Comparison of ENCODE assay signal across 9 cellular contexts in the genomic region with DNA sequence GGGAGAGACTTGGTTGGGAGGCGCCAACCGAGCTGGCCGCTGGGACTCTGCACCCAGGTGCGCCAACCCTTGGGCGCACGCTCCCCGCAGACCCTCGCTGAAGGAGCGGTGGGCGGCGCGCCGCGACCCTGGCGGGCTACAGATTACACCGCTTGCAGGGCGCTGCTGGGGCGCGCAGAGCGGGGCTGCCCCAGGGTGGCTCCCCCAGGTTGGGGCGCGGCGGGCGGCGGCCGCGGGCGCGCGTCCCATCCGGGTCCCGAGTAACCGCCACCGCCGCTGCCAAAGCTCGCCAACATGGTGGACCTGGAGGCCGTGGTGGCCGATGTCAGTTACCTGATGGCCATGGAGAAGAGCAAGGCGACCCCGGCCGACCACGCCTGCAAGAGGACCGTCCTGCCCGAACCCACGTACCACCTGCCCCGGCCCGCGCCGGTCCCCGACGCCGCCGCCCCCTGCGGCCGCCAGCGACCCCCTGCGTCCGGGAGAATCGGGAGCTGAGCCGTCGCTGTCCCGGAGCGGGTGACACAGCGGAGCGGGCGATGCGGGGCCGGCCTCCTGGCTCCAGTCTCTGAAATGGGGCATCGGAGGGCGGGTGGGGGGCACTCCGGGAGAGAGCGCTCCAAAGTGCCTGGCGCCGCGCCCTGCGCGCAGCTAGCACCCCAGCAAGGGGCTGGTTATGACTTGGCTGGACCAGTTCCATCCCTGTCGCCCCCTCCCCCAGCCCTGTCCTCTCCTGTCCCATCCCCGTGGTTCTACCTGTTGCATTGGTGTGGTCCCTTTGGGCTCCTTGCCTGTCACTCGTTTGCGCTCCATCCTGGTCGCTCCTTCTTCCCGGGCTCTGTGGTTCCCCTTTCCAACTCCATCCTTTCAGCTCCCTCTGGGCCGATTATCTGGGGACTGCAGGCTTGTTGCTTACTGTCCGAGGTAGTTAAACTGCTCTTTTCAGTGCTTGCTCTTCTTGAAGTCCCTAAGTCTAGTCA.
DNase-seq lines count a peak whose midpoint lies in the region; ATAC-seq, FAIRE-seq and TF ChIP-seq lines count a peak whose summit lies in the region.
"Had no signal": no experiment of that assay in that cellular context is flagged by ENCODE, and none has a peak within 500 bp of the region (broad histone marks: within the 10 kb centered on the region; RNA-seq: fewer than 3 reads in every experiment).

No MANE protein-coding gene starts in this region.

- H3K27ac ChIP-seq in HepG2 (ENCODE audit: extremely low read length, insufficient read depth, low read length): no peak overlapping the region
- no peak overlapping the region for H3K27ac ChIP-seq in testis
- H3K27ac ChIP-seq: KMS-11 had no signal

- H3K9me3 ChIP-seq in HepG2 (ENCODE audit: low read length) (no peaks in the 10 kb centered on the region), testis (no peaks in the 10 kb centered on the region)

- H3K79me2 ChIP-seq in HepG2 (ENCODE audit: insufficient read depth, low read length): no peaks in the 10 kb centered on the region

- no peak overlapping the region for H2AFZ ChIP-seq in HepG2 (ENCODE audit: low read length)

- DNase-seq in activated CD4-positive, alpha-beta T cell treated with anti-CD3 and anti-CD28 coated beads, Interleukin-2, amount 10 ng/mL, durations not matched to agents 24 days and 14 days: no peak
- DNase-seq in activated CD4-positive, alpha-beta T cell treated with anti-CD3 and anti-CD28 coated beads for 4 hours: no peak
- no peak for DNase-seq in HepG2 (ENCODE audit: low spot score)
- no peak for DNase-seq in testis
- no peak for DNase-seq in lower leg skin (ENCODE audit: low spot score in 2 of 2)

- H3K4me3 Mint-ChIP-seq in activated CD4-positive, alpha-beta T cell treated with anti-CD3 and anti-CD28 coated beads, Interleukin-2, amount 10 ng/mL, durations not matched to agents 24 days and 14 days: peak overlapping the region; percentile 76
- H3K4me3 Mint-ChIP-seq in activated T-helper 17 cell treated with anti-CD3 and anti-CD28 coated beads, Interleukin-2, amount 50 U/mL, for 72 hours: peak overlapping the region; percentile 48

- intact Hi-C loops in activated CD4-positive, alpha-beta T cell treated with anti-CD3 and anti-CD28 coated beads, Interleukin-2, amount 10 ng/mL, durations not matched to agents 24 days and 14 days (cut with micrococcal nuclease): no loop called here
- intact Hi-C loops in HepG2 (cut with micrococcal nuclease; ENCODE audit: unreplicated experiment): loop anchor here (1.0 kb wide), 1 partner anchor 19 kb away; no protein-coding TSS in a partner anchor
- intact Hi-C loops in testis (cut with DNase I; ENCODE audit: low total_unique reads): no loop called here
- intact Hi-C loops in lower leg skin (cut with DNase I; ENCODE audit: low total_unique reads): no loop called here

- peaks cover 73% of the 10 kb centered on the region for H3K27me3 Mint-ChIP-seq in activated CD4-positive, alpha-beta T cell treated with anti-CD3 and anti-CD28 coated beads, Interleukin-2, amount 10 ng/mL, durations not matched to agents 24 days and 14 days
- H3K27me3 Mint-ChIP-seq in activated T-helper 17 cell treated with anti-CD3 and anti-CD28 coated beads, Interleukin-2, amount 50 U/mL, for 72 hours: peaks cover 36% of the 10 kb centered on the region

- WGBS in HepG2 (ENCODE audit: low lambda C conversion rate): 27% methylated on average over 33 of the region's 85 CpGs
- WGBS in testis, 2 donors: 1 to 3% methylated on average over 36 to 53 of the region's 85 CpGs
- 1 to 4% methylated on average over 47 to 51 of the region's 85 CpGs for WGBS in lower leg skin, 2 donors

- H3K9me3 Mint-ChIP-seq in activated CD4-positive, alpha-beta T cell treated with anti-CD3 and anti-CD28 coated beads, Interleukin-2, amount 10 ng/mL, durations not matched to agents 24 days and 14 days: no peaks in the 10 kb centered on the region
- no peaks in the 10 kb centered on the region for H3K9me3 Mint-ChIP-seq in activated T-helper 17 cell treated with anti-CD3 and anti-CD28 coated beads, Interleukin-2, amount 50 U/mL, for 72 hours

- FAIRE-seq in HepG2 (lab: Jason Lieb, UNC): no peak

- H3K4me3 ChIP-seq in HepG2 (replicated peaks in 1 of 3; ENCODE audit: insufficient read depth in 1 of 3, low read depth in 2 of 3, low read length in 3 of 3): peak overlapping the region; percentile 40 to 72 (median 47)
- peak overlapping the region; percentile 45 to 63 for H3K4me3 ChIP-seq in testis
- no peak overlapping the region for H3K4me3 ChIP-seq in lower leg skin (ENCODE audit: low read depth, poor library complexity, severe bottlenecking)

- no peaks in the 10 kb centered on the region for H3K36me3 Mint-ChIP-seq in activated CD4-positive, alpha-beta T cell treated with anti-CD3 and anti-CD28 coated beads, Interleukin-2, amount 10 ng/mL, durations not matched to agents 24 days and 14 days (ENCODE audit: low read depth)
- no peaks in the 10 kb centered on the region for H3K36me3 Mint-ChIP-seq in activated T-helper 17 cell treated with anti-CD3 and anti-CD28 coated beads, Interleukin-2, amount 50 U/mL, for 72 hours (ENCODE audit: low read depth)

- in situ Hi-C loops in HepG2 (cut with HindIII; ENCODE audit: extremely low pct_ligation_motif_present, low pct_unique_long_range_greater_than_20kb): no loop called here

- no peak for ATAC-seq in activated T-helper 17 cell treated with anti-CD3 and anti-CD28 coated beads, Interleukin-2, amount 50 U/mL, for 72 hours (replicated peaks)
- ATAC-seq in HepG2 (peak; percentile 64), GM21576 (IDR thresholded peaks at IDR 0.05; ENCODE audit: unreplicated experiment) (no peak), HG02981 (IDR thresholded peaks at IDR 0.05; ENCODE audit: unreplicated experiment) (no peak)

- TF ChIP-seq RAD21 in HepG2 (CRISPR knock-in tag; IDR thresholded peaks at IDR 0.05): no peak

- H3K4me2 ChIP-seq in HepG2 (ENCODE audit: low read depth, low read length): peak overlapping the region; percentile 87
- H3K4me2 ChIP-seq: KMS-11 had no signal

- H3K27me3 ChIP-seq in HepG2 (ENCODE audit: control insufficient read depth in 1 of 2, insufficient read depth in 2 of 2, low read length in 2 of 2) (peaks cover 5 to 17% of the 10 kb centered on the region in 2 experiments; a peak in 3 of 5 replicates), testis (no peaks in the 10 kb centered on the region)

- no peak overlapping the region for H3K9ac ChIP-seq in HepG2 (ENCODE audit: insufficient read depth, low read depth, low read length)
- H3K9ac ChIP-seq: KMS-11 had no signal

- TF ChIP-seq EP300 in HepG2 (IDR thresholded peaks at IDR 0.05; ENCODE audit: low read depth in 2 of 2, low read length in 2 of 2) (no peak), HepG2 (CRISPR knock-in tag; IDR thresholded peaks at IDR 0.05; ENCODE audit: borderline replicate concordance) (no peak)

- CTCF ChIA-PET in HepG2 (lab: Yijun Ruan, JAX; ENCODE audit: low intra/inter-chr PET ratio, low total read pairs): interaction anchor here (1.5 kb wide), 1 partner anchor 59 kb away, joined by 3 read pairs; no protein-coding TSS in a partner anchor

- TF ChIP-seq CTCF in HepG2 (CRISPR knock-in tag; IDR thresholded peaks at IDR 0.05) (no peak; the same call in 1 of the 2 replicates), testis (IDR thresholded peaks at IDR 0.05) (no peak), lower leg skin (IDR thresholded peaks at IDR 0.05) (no peak)

- H3K4me1 ChIP-seq in HepG2 (ENCODE audit: insufficient read depth, low read length): peaks cover 28% of the 10 kb centered on the region
- peaks cover 3% of the 10 kb centered on the region for H3K4me1 ChIP-seq in testis

- H3K4me1 Mint-ChIP-seq in activated CD4-positive, alpha-beta T cell treated with anti-CD3 and anti-CD28 coated beads, Interleukin-2, amount 10 ng/mL, durations not matched to agents 24 days and 14 days: peaks cover 19% of the 10 kb centered on the region
- peaks cover 9% of the 10 kb centered on the region for H3K4me1 Mint-ChIP-seq in activated T-helper 17 cell treated with anti-CD3 and anti-CD28 coated beads, Interleukin-2, amount 50 U/mL, for 72 hours

- no peaks in the 10 kb centered on the region for H3K36me3 ChIP-seq in HepG2 (replicated peaks in 1 of 2; ENCODE audit: control insufficient read depth in 1 of 2, insufficient read depth in 2 of 2, low read length in 2 of 2)
- H3K36me3 ChIP-seq in testis (ENCODE audit: low read depth, missing control alignments): no peaks in the 10 kb centered on the region

- H3K27ac Mint-ChIP-seq in activated CD4-positive, alpha-beta T cell treated with anti-CD3 and anti-CD28 coated beads, Interleukin-2, amount 10 ng/mL, durations not matched to agents 24 days and 14 days: no peak overlapping the region
- H3K27ac Mint-ChIP-seq in activated T-helper 17 cell treated with anti-CD3 and anti-CD28 coated beads, Interleukin-2, amount 50 U/mL, for 72 hours: no peak overlapping the region

- POLR2A ChIA-PET in HepG2 (lab: Yijun Ruan, JAX): interaction anchor here (1.9 kb wide), 1 partner anchor 20 kb away, joined by 9 read pairs; no protein-coding TSS in a partner anchor

- no peak for TF ChIP-seq POLR2A in HepG2 (IDR thresholded peaks at IDR 0.05; ENCODE audit: insufficient read depth in 1 of 2, low read depth in 2 of 2, low read length in 2 of 2)
- TF ChIP-seq POLR2A in testis (IDR thresholded peaks at IDR 0.05): no peak
- TF ChIP-seq POLR2A in lower leg skin (IDR thresholded peaks at IDR 0.05): no peak

- no TSS peak for BruUV-seq in HepG2 (replicated peaks; lab: Mats Ljungman, UMichigan)

- H4K20me1 ChIP-seq in HepG2 (ENCODE audit: insufficient read depth, low read length): no peaks in the 10 kb centered on the region

TF ChIP-seq in HepG2, 621 proteins besides CTCF, POLR2A, EP300 and RAD21 (continues in another document):
- TF ChIP-seq TEAD3 (CRISPR knock-in tag; optimal IDR thresholded peaks at IDR 0.05; ENCODE audit: borderline replicate concordance) (no peak), MAZ (IDR thresholded peaks at IDR 0.05; ENCODE audit: borderline replicate concordance, low read depth, low read length) (no peak), MAZ (CRISPR knock-in tag; IDR thresholded peaks at IDR 0.05; ENCODE audit: low read depth) (no peak), ZNF383 (CRISPR knock-in tag; IDR thresholded peaks at IDR 0.05; ENCODE audit: borderline replicate concordance) (no peak), JARID2 (CRISPR knock-in tag; IDR thresholded peaks at IDR 0.05; ENCODE audit: insufficient replicate concordance) (no peak), AGO2 (optimal IDR thresholded peaks at IDR 0.05; ENCODE audit: low read depth, low read length) (peak; percentile 29)
